ENCODE assay signal across 9 cellular contexts in genomic region chr14:49594347-49595089, GRCh38. TPM values are rescaled to one million over a fixed set of nuclear protein-coding genes. Genes with fewer than 3 reads are reported as not detected.
DNase-seq lines count a peak whose midpoint lies in the region; ATAC-seq and TF ChIP-seq lines count a peak whose summit lies in the region.
"Had no signal": no experiment of that assay in that cellular context is flagged by ENCODE, and none has a peak within 500 bp of the region (broad histone marks: within the 10 kb centered on the region; RNA-seq: fewer than 3 reads in every experiment).

No MANE protein-coding gene starts in this region.

- H3K4me3 Mint-ChIP-seq in brain (peak overlapping the region; percentile 23 to 69 (median 28)), memory B cell (peak overlapping the region; percentile 52)
- H3K4me3 Mint-ChIP-seq: activated naive CD8-positive, alpha-beta T cell treated with anti-CD3 and anti-CD28 coated beads, Interleukin-2, amount 10 ng/mL, durations not matched to agents 7 days and 5 days had no signal

- H3K9me3 Mint-ChIP-seq in brain (peaks cover 0 to 5% (median 0%) of the 10 kb centered on the region in 5 experiments), memory B cell (no peaks in the 10 kb centered on the region)
- H3K9me3 Mint-ChIP-seq: activated naive CD8-positive, alpha-beta T cell treated with anti-CD3 and anti-CD28 coated beads, Interleukin-2, amount 10 ng/mL, durations not matched to agents 7 days and 5 days had no signal

- peak; percentile 23 for DNase-seq in G401 (ENCODE audit: low spot score)
- no peak for DNase-seq in memory B cell (ENCODE audit: low spot score in 2 of 2)
- no peak for DNase-seq in NCI-H1092 (lab: John Stamatoyannopoulos, UW)
- DNase-seq in posterior cingulate gyrus: no peak
- DNase-seq in NCI-H187 treated with DMSO at 0.1 percent for 48 hours (lab: John Stamatoyannopoulos, UW): no peak
- DNase-seq in MV-4-11 (lab: John Stamatoyannopoulos, UW): no peak
- DNase-seq: activated naive CD8-positive, alpha-beta T cell treated with anti-CD3 and anti-CD28 coated beads, Interleukin-2, amount 10 ng/mL, durations not matched to agents 7 days and 5 days had no signal

- H3K4me1 Mint-ChIP-seq in brain (peaks cover 28% of the 10 kb centered on the region), memory B cell (peaks cover 16% of the 10 kb centered on the region)

- H3K36me3 Mint-ChIP-seq in brain (no peaks in the 10 kb centered on the region), memory B cell (no peaks in the 10 kb centered on the region)

- in situ Hi-C loops in G401 (cut with HindIII; ENCODE audit: low sequenced_read_pairs): no loop called here

- peak; percentile 30 for ATAC-seq in HG02852 (IDR thresholded peaks at IDR 0.05; ENCODE audit: unreplicated experiment)
- ATAC-seq in memory B cell (ENCODE audit: low read depth): no peak

- TF ChIP-seq CTCF in brain (conservative IDR thresholded peaks at IDR 0.05): no peak

- intact Hi-C loops in posterior cingulate gyrus (cut with DNase I): no loop called here

- H3K27me3 Mint-ChIP-seq in brain: peaks cover 5% of the 10 kb centered on the region
- no peaks in the 10 kb centered on the region for H3K27me3 Mint-ChIP-seq in memory B cell

- H3K27ac Mint-ChIP-seq in brain (peak overlapping the region in 2 of 5 experiments; percentile 45 to 67), memory B cell (peak overlapping the region; percentile 98)
- H3K27ac Mint-ChIP-seq: activated naive CD8-positive, alpha-beta T cell treated with anti-CD3 and anti-CD28 coated beads, Interleukin-2, amount 10 ng/mL, durations not matched to agents 7 days and 5 days had no signal

RNA-seq across cellular contexts. Expression of gene LRR1, which starts 4.2 kb away (rescaled TPM):
- total RNA-seq in G401 (2014; rRNA removed; shearing (Covaris generic)): 28.6 and 41.1 TPM in 2 replicates
- polyA plus RNA-seq in brain (ENCODE audit: insufficient read depth, low read depth, low replicate concordance): 10.6 TPM

RNA-seq across cellular contexts. Expression of gene RPS29, which starts 8.3 kb away (rescaled TPM):
- total RNA-seq in G401 (2014; rRNA removed; shearing (Covaris generic)): 3,018 and 4,408 TPM in 2 replicates
- 4,447 TPM for polyA plus RNA-seq in brain (ENCODE audit: insufficient read depth, low read depth, low replicate concordance)

RNA-seq across cellular contexts. Expression of gene RPL36AL, which starts 25.9 kb away (rescaled TPM):
- total RNA-seq in G401 (2014; rRNA removed; shearing (Covaris generic)): 173 and 210 TPM in 2 replicates
- polyA plus RNA-seq in brain (ENCODE audit: insufficient read depth, low read depth, low replicate concordance): 316 TPM

RNA-seq across cellular contexts. Expression of gene MGAT2, which starts 26.1 kb away (rescaled TPM):
- 47.9 and 58.3 TPM in 2 replicates for total RNA-seq in G401 (2014; rRNA removed; shearing (Covaris generic))
- 10.1 TPM for polyA plus RNA-seq in brain (ENCODE audit: insufficient read depth, low read depth, low replicate concordance)

RNA-seq across cellular contexts. Expression of gene DNAAF2, which starts 40.5 kb away (rescaled TPM):
- 16.2 and 21.7 TPM in 2 replicates for total RNA-seq in G401 (2014; rRNA removed; shearing (Covaris generic))
- 7.8 TPM for polyA plus RNA-seq in brain (ENCODE audit: insufficient read depth, low read depth, low replicate concordance)
